10 cellular contexts compared by ENCODE assay signal in the genomic region with DNA sequence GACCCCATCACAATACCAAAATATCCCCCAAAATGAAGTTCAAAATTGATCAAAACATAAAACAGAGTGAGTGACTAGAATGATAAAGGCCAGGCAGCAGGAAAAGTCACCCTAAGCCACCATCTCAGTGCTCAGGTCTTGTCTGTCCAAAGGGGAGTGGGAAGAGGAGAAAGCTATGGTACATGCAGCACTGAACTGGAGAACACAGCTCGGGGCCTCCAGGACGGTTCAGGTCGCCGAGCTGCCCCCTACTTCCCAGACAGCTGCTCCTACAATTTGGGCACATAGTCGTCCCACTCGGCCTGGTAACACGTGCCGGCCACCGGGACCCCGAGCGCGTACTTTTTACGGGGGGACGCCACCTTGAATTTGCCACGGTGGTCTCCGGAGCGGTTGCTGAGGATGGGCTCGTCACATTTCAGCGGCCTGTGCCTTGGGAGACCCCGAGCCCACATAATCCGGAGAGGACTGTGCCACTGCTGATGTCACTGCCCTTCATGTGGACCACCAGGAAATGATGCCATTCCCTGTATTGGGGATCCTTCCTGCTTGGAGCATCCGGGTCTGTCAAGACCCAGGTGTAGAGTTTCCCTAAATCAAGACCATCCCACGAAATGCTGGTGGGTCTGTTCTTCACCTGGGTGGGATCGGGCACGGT. TPM values are rescaled to one million over a fixed set of nuclear protein-coding genes. Genes with fewer than 3 reads are reported as not detected.
A peak's percentile ranks its signal among the peaks of the same experiment; 100 is the strongest.
DNase-seq lines count a peak whose midpoint lies in the region; ATAC-seq and TF ChIP-seq lines count a peak whose summit lies in the region.
"Had no signal": no experiment of that assay in that cellular context is flagged by ENCODE, and none has a peak within 500 bp of the region (broad histone marks: within the 10 kb centered on the region; RNA-seq: fewer than 3 reads in every experiment).

No MANE protein-coding gene starts in this region.

- H3K4me2 ChIP-seq in hepatocyte: no peak overlapping the region

- no peaks in the 10 kb centered on the region for H3K9me2 ChIP-seq in hepatocyte (replicated peaks; ENCODE audit: insufficient read depth)

- no peaks in the 10 kb centered on the region for H3K27me3 Mint-ChIP-seq in CD4-positive, CD25-positive, alpha-beta regulatory T cell
- peaks cover 10 to 11% of the 10 kb centered on the region in 2 donors for H3K27me3 Mint-ChIP-seq in natural killer cell treated with Interleukin-12 subunit alpha and Interleukin-12 subunit beta and Interleukin-15 and Interleukin-18, amount 100 ng/mL, for 72 hours

- peak overlapping the region; percentile 82 for H3K4me3 ChIP-seq in CD4-positive, CD25-positive, alpha-beta regulatory T cell (ENCODE audit: low read depth, low read length)
- peak overlapping the region; percentile 17; the same call in 1 of the 2 replicates for H3K4me3 ChIP-seq in HUES48 (ENCODE audit: low read depth, low read length)
- H3K4me3 ChIP-seq in dorsolateral prefrontal cortex: peak overlapping the region; percentile 27 to 70 (median 55)
- H3K4me3 ChIP-seq in hepatocyte: no peak overlapping the region

- no peaks in the 10 kb centered on the region for H3K36me3 Mint-ChIP-seq in CD4-positive, CD25-positive, alpha-beta regulatory T cell
- H3K36me3 Mint-ChIP-seq in natural killer cell treated with Interleukin-12 subunit alpha and Interleukin-12 subunit beta and Interleukin-15 and Interleukin-18, amount 100 ng/mL, for 72 hours: no peaks in the 10 kb centered on the region

- H2AFZ ChIP-seq in hepatocyte: no peak overlapping the region

- no peak overlapping the region for H3K27ac ChIP-seq in CD4-positive, CD25-positive, alpha-beta regulatory T cell (ENCODE audit: insufficient read depth, low read length, poor library complexity, severe bottlenecking)
- H3K27ac ChIP-seq in HUES48 (ENCODE audit: low read depth, low read length) (no peak overlapping the region), dorsolateral prefrontal cortex (peak overlapping the region in 42 of 59 donors; percentile 1 to 89 (median 72)), hepatocyte (no peak overlapping the region)
- H3K27ac ChIP-seq: uterus had no signal

- H3K79me2 ChIP-seq in hepatocyte: no peaks in the 10 kb centered on the region

- H3K9me3 Mint-ChIP-seq in CD4-positive, CD25-positive, alpha-beta regulatory T cell: no peaks in the 10 kb centered on the region
- H3K9me3 Mint-ChIP-seq in natural killer cell treated with Interleukin-12 subunit alpha and Interleukin-12 subunit beta and Interleukin-15 and Interleukin-18, amount 100 ng/mL, for 72 hours: no peaks in the 10 kb centered on the region

- no peak for DNase-seq in CD4-positive, CD25-positive, alpha-beta regulatory T cell
- DNase-seq in dorsolateral prefrontal cortex: peak in 1 of 10 donors; percentile 27
- DNase-seq in natural killer cell treated with Interleukin-12 subunit alpha and Interleukin-12 subunit beta and Interleukin-15 and Interleukin-18, amount 100 ng/mL, for 72 hours (ENCODE audit: low spot score): no peak
- no peak for DNase-seq in NCI-H2227 (lab: John Stamatoyannopoulos, UW; ENCODE audit: unreplicated experiment)
- DNase-seq in activated gamma-delta T cell treated with Interleukin-2 at 50 U/mL for 16 hours: no peak
- DNase-seq in hepatocyte (ENCODE audit: low spot score): no peak
- DNase-seq: nephron progenitor cell had no signal

- peak overlapping the region; percentile 36 to 74 (median 60) for H3K4me3 Mint-ChIP-seq in CD4-positive, CD25-positive, alpha-beta regulatory T cell
- H3K4me3 Mint-ChIP-seq in natural killer cell treated with Interleukin-12 subunit alpha and Interleukin-12 subunit beta and Interleukin-15 and Interleukin-18, amount 100 ng/mL, for 72 hours: peak overlapping the region; percentile 65
- H3K4me3 Mint-ChIP-seq: nephron progenitor cell had no signal

- intact Hi-C loops in dorsolateral prefrontal cortex (cut with DNase I): loop anchor here (2.0 to 10.0 kb wide), 7 partner anchors 59 to 429 kb away; partner anchors contain the start of genes ATG2B (in 2 of the 2) and GSKIP (in 2 of the 2)

- H3K27me3 ChIP-seq in CD4-positive, CD25-positive, alpha-beta regulatory T cell (ENCODE audit: control insufficient read depth, insufficient read depth, low read length): no peaks in the 10 kb centered on the region
- no peaks in the 10 kb centered on the region for H3K27me3 ChIP-seq in HUES48 (ENCODE audit: control insufficient read depth, insufficient read depth, low read length)
- H3K27me3 ChIP-seq in dorsolateral prefrontal cortex: no peaks in the 10 kb centered on the region
- H3K27me3 ChIP-seq in hepatocyte: no peaks in the 10 kb centered on the region
- H3K27me3 ChIP-seq: uterus had no signal

- H4K20me1 ChIP-seq in hepatocyte (ENCODE audit: insufficient read depth, poor library complexity, severe bottlenecking): no peaks in the 10 kb centered on the region

- no peak for ATAC-seq in CD4-positive, CD25-positive, alpha-beta regulatory T cell (ENCODE audit: low read depth in 2 of 2)
- peak; percentile 17 to 28 for ATAC-seq in natural killer cell treated with Interleukin-12 subunit alpha and Interleukin-12 subunit beta and Interleukin-15 and Interleukin-18, amount 100 ng/mL, for 72 hours
- no peak for ATAC-seq in GM21576 (IDR thresholded peaks at IDR 0.05; ENCODE audit: unreplicated experiment)

- 93% methylated on average over 25 of the region's 25 CpGs for WGBS in hepatocyte (ENCODE audit: low lambda C conversion rate, missing lambda C conversion rate)

- peaks cover 0 to 6% (median 0%) of the 10 kb centered on the region in 4 donors for H3K4me1 Mint-ChIP-seq in CD4-positive, CD25-positive, alpha-beta regulatory T cell
- peaks cover 4 to 6% of the 10 kb centered on the region in 2 donors for H3K4me1 Mint-ChIP-seq in natural killer cell treated with Interleukin-12 subunit alpha and Interleukin-12 subunit beta and Interleukin-15 and Interleukin-18, amount 100 ng/mL, for 72 hours (ENCODE audit: low read depth in 2 of 2)

- TF ChIP-seq CTCF in dorsolateral prefrontal cortex (IDR thresholded peaks at IDR 0.05 in 54 of 56, conservative IDR thresholded peaks at IDR 0.05 in 2 of 56; ENCODE audit: low read depth in 1 of 56, partially characterized antibody in 56 of 56) (no peak), hepatocyte (IDR thresholded peaks at IDR 0.05; ENCODE audit: poor library complexity) (no peak)

- no peaks in the 10 kb centered on the region for H3K9me3 ChIP-seq in CD4-positive, CD25-positive, alpha-beta regulatory T cell (ENCODE audit: control insufficient read depth in 2 of 2, low read length in 2 of 2)
- H3K9me3 ChIP-seq in HUES48 (ENCODE audit: control insufficient read depth, insufficient read depth, low read length) (no peaks in the 10 kb centered on the region), hepatocyte (ENCODE audit: low read depth) (no peaks in the 10 kb centered on the region)
- H3K9me3 ChIP-seq: uterus had no signal

- no peak overlapping the region for H3K27ac Mint-ChIP-seq in CD4-positive, CD25-positive, alpha-beta regulatory T cell
- no peak overlapping the region for H3K27ac Mint-ChIP-seq in natural killer cell treated with Interleukin-12 subunit alpha and Interleukin-12 subunit beta and Interleukin-15 and Interleukin-18, amount 100 ng/mL, for 72 hours
- H3K27ac Mint-ChIP-seq: nephron progenitor cell had no signal

- H3K9ac ChIP-seq in HUES48 (ENCODE audit: low read depth, low read length): no peak overlapping the region

- H3K4me1 ChIP-seq in CD4-positive, CD25-positive, alpha-beta regulatory T cell (ENCODE audit: control insufficient read depth, insufficient read depth, low read length, poor library complexity, severe bottlenecking): peaks cover 7% of the 10 kb centered on the region
- H3K4me1 ChIP-seq in HUES48 (ENCODE audit: control insufficient read depth, insufficient read depth, low read length) (no peaks in the 10 kb centered on the region), hepatocyte (ENCODE audit: insufficient read depth) (no peaks in the 10 kb centered on the region)
- H3K4me1 ChIP-seq: uterus had no signal

- no peaks in the 10 kb centered on the region for H3K36me3 ChIP-seq in CD4-positive, CD25-positive, alpha-beta regulatory T cell (ENCODE audit: control insufficient read depth, insufficient read depth, low read length)
- H3K36me3 ChIP-seq in HUES48 (ENCODE audit: control insufficient read depth, insufficient read depth, low read length) (no peaks in the 10 kb centered on the region), hepatocyte (replicated peaks; ENCODE audit: insufficient read depth, low read depth) (no peaks in the 10 kb centered on the region)
- H3K36me3 ChIP-seq: uterus had no signal

RNA-seq across cellular contexts. Expression of gene AK7, which starts 31.6 kb away (rescaled TPM):
- not detected for total RNA-seq in CD4-positive, CD25-positive, alpha-beta regulatory T cell
- under 1 TPM in 2 of 4 donors, not detected in 2; 0.13 to 0.59 TPM for polyA plus RNA-seq in CD4-positive, CD25-positive, alpha-beta regulatory T cell
- total RNA-seq in dorsolateral prefrontal cortex: 1 to 10 TPM in 116 of 120 experiments, under 1 TPM in 4; 0.59 to 8.0 (median 3.0) TPM
- not detected for total RNA-seq in natural killer cell treated with Interleukin-12 subunit alpha and Interleukin-12 subunit beta and Interleukin-15 and Interleukin-18, amount 100 ng/mL, for 72 hours
- total RNA-seq in hepatocyte: 4.2 and 6.0 TPM in 2 replicates
- 1.6 and 2.7 TPM in 2 replicates for polyA plus RNA-seq in hepatocyte

Comparison
In these comparisons a context has a peak if more than half of its experiments do, and no peak if none do; other contexts are left out.
1. ATAC-seq: peak in natural killer cell treated with Interleukin-12 subunit alpha and Interleukin-12 subunit beta and Interleukin-15 and Interleukin-18, amount 100 ng/mL, for 72 hours (2 of 2); none in CD4-positive, CD25-positive, alpha-beta regulatory T cell (0 of 2) and GM21576 (single experiment).
2. H3K27ac ChIP-seq: peak in dorsolateral prefrontal cortex (42 of 59); none in CD4-positive, CD25-positive, alpha-beta regulatory T cell (single experiment), HUES48 (single experiment) and hepatocyte (single experiment).